In genomic region chr14:95147597-95147996, GRCh38 we compare ENCODE assay signal across 1 cellular context.
A peak's percentile ranks its signal among the peaks of the same experiment; 100 is the strongest.
TF ChIP-seq lines count a peak whose summit lies in the region.

No MANE protein-coding gene starts in this region.

TF ChIP-seq in GM12878, 131 proteins besides CTCF, POLR2A, EP300 and RAD21:
- no peak for TF ChIP-seq PBX3 (IDR thresholded peaks at IDR 0.05; ENCODE audit: insufficient replicate concordance, low read depth, low read length)
- TF ChIP-seq NFXL1 (IDR thresholded peaks at IDR 0.05; ENCODE audit: borderline replicate concordance), result no peak
- 0 out of 2 replicates have a peak, but pooled peaks have one; percentile 8 for TF ChIP-seq RUNX3 (IDR thresholded peaks at IDR 0.05; ENCODE audit: low read length)
- TF ChIP-seq BCLAF1 (IDR thresholded peaks at IDR 0.05), result no peak
- TF ChIP-seq MLLT1 (IDR thresholded peaks at IDR 0.05), result 0 out of 2 replicates have a peak, but pooled peaks have one; percentile 37
- TF ChIP-seq ASH2L (IDR thresholded peaks at IDR 0.05; ENCODE audit: borderline replicate concordance, low read depth), result no peak
- no peak for TF ChIP-seq RB1 (IDR thresholded peaks at IDR 0.05; ENCODE audit: borderline replicate concordance)
- TF ChIP-seq E4F1 (IDR thresholded peaks at IDR 0.05; ENCODE audit: borderline replicate concordance, partially characterized antibody), result no peak
- TF ChIP-seq YY1 (IDR thresholded peaks at IDR 0.05; ENCODE audit: low read depth, low read length), result no peak
- no peak for TF ChIP-seq FOS (IDR thresholded peaks at IDR 0.05; ENCODE audit: borderline replicate concordance, extremely low read depth, insufficient read length)
- TF ChIP-seq ZNF622 (IDR thresholded peaks at IDR 0.05), result no peak
- peak; percentile 86 for TF ChIP-seq MEF2B (IDR thresholded peaks at IDR 0.05; ENCODE audit: partially characterized antibody, poor library complexity, severe bottlenecking)
- 0 out of 4 replicates have a peak, but pooled peaks of 1 of the 2 experiments have one; percentile 7 for TF ChIP-seq IKZF2 (IDR thresholded peaks at IDR 0.05)
- no peak for TF ChIP-seq TCF7 (IDR thresholded peaks at IDR 0.05; ENCODE audit: borderline replicate concordance)
- no peak for TF ChIP-seq ZNF24 (IDR thresholded peaks at IDR 0.05)
